8 cellular contexts compared by ENCODE assay signal in genomic region chr15:43105077-43105769, GRCh38. TPM values are rescaled to one million over a fixed set of nuclear protein-coding genes. Genes with fewer than 3 reads are reported as not detected.
DNase-seq lines count a peak whose midpoint lies in the region; ATAC-seq and TF ChIP-seq lines count a peak whose summit lies in the region.

No MANE protein-coding gene starts in this region.

- intact Hi-C loops in naive thymus-derived CD4-positive, alpha-beta T cell (cut with micrococcal nuclease): loop anchor here (1.0 to 10.0 kb wide), 6 partner anchors 28 to 1990 kb away; partner anchors contain the start of genes CCNDBP1 (in 1 of the 2), CHP1 (in 1 of the 2), EIF3J (in 1 of the 2) and EXD1 (in 1 of the 2)

- DNase-seq in activated naive CD4-positive, alpha-beta T cell treated with Interleukin-2 at 50 U/mL for 16 hours: peak; percentile 23
- no peak for DNase-seq in activated naive CD4-positive, alpha-beta T cell treated with anti-CD3 and anti-CD28 coated beads, Interleukin-2, amount 50 U/mL, for 16 hours
- DNase-seq in HL-60 (ENCODE audit: low read depth in 1 of 2, low spot score in 1 of 2): peak in 1 of 2 experiments; percentile 26
- peak; percentile 44 for DNase-seq in activated CD4-positive, alpha-beta T cell treated with anti-CD3 and anti-CD28 coated beads, Interleukin-2, amount 10 ng/mL, durations not matched to agents 7 days and 5 days
- peak in 1 of 9 donors; percentile 29 for DNase-seq in naive thymus-derived CD4-positive, alpha-beta T cell
- DNase-seq in cortex of kidney (lab: John Stamatoyannopoulos, UW): no peak

- CTCF ChIA-PET in activated CD4-positive, alpha-beta T cell treated with anti-CD3 and anti-CD28 coated beads, Interleukin-2, amount 10 ng/mL, durations not matched to agents 7 days and 5 days (lab: Charles Lee): interaction anchor here (1.2 kb wide), 1 partner anchor 22 kb away, joined by 3 read pairs; no protein-coding TSS in a partner anchor
- CTCF ChIA-PET in naive thymus-derived CD4-positive, alpha-beta T cell (lab: Charles Lee): interaction anchor here (0.5 kb wide), 1 partner anchor 267 kb away, joined by 3 read pairs; no protein-coding TSS in a partner anchor

- no peak for TF ChIP-seq CTCF in HL-60 (IDR thresholded peaks at IDR 0.05; ENCODE audit: insufficient read depth, low read length)

- POLR2A ChIA-PET in activated CD4-positive, alpha-beta T cell treated with anti-CD3 and anti-CD28 coated beads, Interleukin-2, amount 10 ng/mL, durations not matched to agents 7 days and 5 days (lab: Charles Lee): no interaction called here
- POLR2A ChIA-PET in naive thymus-derived CD4-positive, alpha-beta T cell (lab: Charles Lee): interaction anchor here (0.5 to 1.6 kb wide), 4 partner anchors 13 to 285 kb away, joined by 3 to 9 read pairs (median 3); no protein-coding TSS in a partner anchor

- 10 to 11% methylated on average over 12 of the region's 12 CpGs for WGBS in esophagus, 2 donors

- H3K9me3 Mint-ChIP-seq in activated CD4-positive, alpha-beta T cell treated with anti-CD3 and anti-CD28 coated beads, Interleukin-2, amount 10 ng/mL, durations not matched to agents 7 days and 5 days: no peaks in the 10 kb centered on the region
- H3K9me3 Mint-ChIP-seq in naive thymus-derived CD4-positive, alpha-beta T cell: no peaks in the 10 kb centered on the region

- H3K4me3 Mint-ChIP-seq in activated CD4-positive, alpha-beta T cell treated with anti-CD3 and anti-CD28 coated beads, Interleukin-2, amount 10 ng/mL, durations not matched to agents 7 days and 5 days: peak overlapping the region; percentile 94
- H3K4me3 Mint-ChIP-seq in naive thymus-derived CD4-positive, alpha-beta T cell: peak overlapping the region; percentile 86 to 99 (median 95)

- peak overlapping the region; percentile 93 for H3K4me3 ChIP-seq in HL-60 (replicated peaks; ENCODE audit: insufficient read depth, low read length)
- H3K4me3 ChIP-seq in esophagus (ENCODE audit: low read depth in 1 of 2, low read length in 2 of 2): peak overlapping the region; percentile 76 to 86
- peak overlapping the region; percentile 86 for H3K4me3 ChIP-seq in naive thymus-derived CD4-positive, alpha-beta T cell (ENCODE audit: low read length)

- H3K36me3 ChIP-seq in esophagus (ENCODE audit: control insufficient read depth in 2 of 2, insufficient read depth in 2 of 2, low read length in 1 of 2): no peaks in the 10 kb centered on the region
- peaks cover 0 to 4% (median 0%) of the 10 kb centered on the region in 3 experiments for H3K36me3 ChIP-seq in naive thymus-derived CD4-positive, alpha-beta T cell (ENCODE audit: control insufficient read depth in 2 of 3, insufficient read depth in 3 of 3, low read length in 3 of 3)

- H3K27ac ChIP-seq in HL-60 (replicated peaks) (peak overlapping the region; percentile 70), esophagus (ENCODE audit: low read depth in 2 of 2, low read length in 1 of 2) (peak overlapping the region; percentile 90 to 92)
- peak overlapping the region; percentile 99 for H3K27ac ChIP-seq in naive thymus-derived CD4-positive, alpha-beta T cell (ENCODE audit: low read depth, low read length)

- H3K4me1 ChIP-seq in esophagus (ENCODE audit: control insufficient read depth in 2 of 2, insufficient read depth in 2 of 2, low read length in 1 of 2): no peaks in the 10 kb centered on the region
- peaks cover 21 to 24% of the 10 kb centered on the region in 2 donors for H3K4me1 ChIP-seq in naive thymus-derived CD4-positive, alpha-beta T cell (ENCODE audit: control insufficient read depth in 2 of 2, insufficient read depth in 2 of 2, low read length in 2 of 2)

- no peaks in the 10 kb centered on the region for H3K9me3 ChIP-seq in esophagus (ENCODE audit: control insufficient read depth in 2 of 2, insufficient read depth in 1 of 2, low read depth in 1 of 2, low read length in 1 of 2)
- H3K9me3 ChIP-seq in naive thymus-derived CD4-positive, alpha-beta T cell (ENCODE audit: control insufficient read depth in 2 of 3, low read length in 3 of 3): no peaks in the 10 kb centered on the region

- peak overlapping the region; percentile 97 for H3K27ac Mint-ChIP-seq in activated CD4-positive, alpha-beta T cell treated with anti-CD3 and anti-CD28 coated beads, Interleukin-2, amount 10 ng/mL, durations not matched to agents 7 days and 5 days
- peak overlapping the region; percentile 97 to 99 (median 98) for H3K27ac Mint-ChIP-seq in naive thymus-derived CD4-positive, alpha-beta T cell

- peak; percentile 51 for ATAC-seq in naive thymus-derived CD4-positive, alpha-beta T cell
- no peak for ATAC-seq in HG02798 (IDR thresholded peaks at IDR 0.05; ENCODE audit: poor library complexity, unreplicated experiment)

- H3K27me3 ChIP-seq in HL-60 (ENCODE audit: insufficient read depth, poor library complexity, severe bottlenecking): no peaks in the 10 kb centered on the region
- no peaks in the 10 kb centered on the region for H3K27me3 ChIP-seq in esophagus (ENCODE audit: control insufficient read depth in 1 of 2, insufficient read depth in 2 of 2, low read length in 2 of 2)
- H3K27me3 ChIP-seq in naive thymus-derived CD4-positive, alpha-beta T cell (ENCODE audit: control insufficient read depth in 2 of 2, insufficient read depth in 2 of 2, low read length in 2 of 2): no peaks in the 10 kb centered on the region

- H3K36me3 Mint-ChIP-seq in activated CD4-positive, alpha-beta T cell treated with anti-CD3 and anti-CD28 coated beads, Interleukin-2, amount 10 ng/mL, durations not matched to agents 7 days and 5 days (ENCODE audit: low read depth): peaks cover 40% of the 10 kb centered on the region
- peaks cover 8 to 33% (median 20%) of the 10 kb centered on the region in 5 donors for H3K36me3 Mint-ChIP-seq in naive thymus-derived CD4-positive, alpha-beta T cell

- H3K4me1 Mint-ChIP-seq in activated CD4-positive, alpha-beta T cell treated with anti-CD3 and anti-CD28 coated beads, Interleukin-2, amount 10 ng/mL, durations not matched to agents 7 days and 5 days: peaks cover 52% of the 10 kb centered on the region
- peaks cover 44 to 63% (median 58%) of the 10 kb centered on the region in 7 donors for H3K4me1 Mint-ChIP-seq in naive thymus-derived CD4-positive, alpha-beta T cell

- H3K27me3 Mint-ChIP-seq in activated CD4-positive, alpha-beta T cell treated with anti-CD3 and anti-CD28 coated beads, Interleukin-2, amount 10 ng/mL, durations not matched to agents 7 days and 5 days: no peaks in the 10 kb centered on the region
- peaks cover 0 to 5% (median 0%) of the 10 kb centered on the region in 5 donors for H3K27me3 Mint-ChIP-seq in naive thymus-derived CD4-positive, alpha-beta T cell

RNA-seq across cellular contexts. Expression of gene UBR1, which starts 0.6 kb away (rescaled TPM):
- 10 to 100 TPM; 27.8 to 31.8 TPM for total RNA-seq in activated CD4-positive, alpha-beta T cell treated with anti-CD3 and anti-CD28 coated beads, Interleukin-2, amount 10 ng/mL, durations not matched to agents 7 days and 5 days
- polyA plus RNA-seq in esophagus: 1 to 10 TPM; 2.3 to 2.7 TPM
- total RNA-seq in naive thymus-derived CD4-positive, alpha-beta T cell: 10 to 100 TPM; 38.4 to 51.7 (median 48.0) TPM
- 10 to 100 TPM; 18.8 to 22.8 TPM for polyA plus RNA-seq in naive thymus-derived CD4-positive, alpha-beta T cell

RNA-seq across cellular contexts. Expression of gene TMEM62, which starts 28.2 kb away (rescaled TPM):
- total RNA-seq in activated CD4-positive, alpha-beta T cell treated with anti-CD3 and anti-CD28 coated beads, Interleukin-2, amount 10 ng/mL, durations not matched to agents 7 days and 5 days: 10 to 100 TPM; 15.3 to 18.5 TPM
- polyA plus RNA-seq in esophagus: 10 to 100 TPM in 1 of 2 donors, 1 to 10 TPM in 1; 7.6 to 12.8 TPM
- 10 to 100 TPM; 12.0 to 21.5 (median 17.7) TPM for total RNA-seq in naive thymus-derived CD4-positive, alpha-beta T cell
- 1 to 10 TPM; 3.6 to 6.0 TPM for polyA plus RNA-seq in naive thymus-derived CD4-positive, alpha-beta T cell

Comparison
In these comparisons a context has a peak if more than half of its experiments do, and no peak if none do; other contexts are left out.
1. DNase-seq: peak in activated naive CD4-positive, alpha-beta T cell treated with Interleukin-2 at 50 U/mL for 16 hours (single experiment) and activated CD4-positive, alpha-beta T cell treated with anti-CD3 and anti-CD28 coated beads, Interleukin-2, amount 10 ng/mL, durations not matched to agents 7 days and 5 days (single experiment); none in activated naive CD4-positive, alpha-beta T cell treated with anti-CD3 and anti-CD28 coated beads, Interleukin-2, amount 50 U/mL, for 16 hours (single experiment) and cortex of kidney (single experiment).
2. Peak in every context shown above with its lines, with median percentiles within 50 percentile points of each other: H3K27ac ChIP-seq and H3K4me3 ChIP-seq.